In the genomic region with DNA sequence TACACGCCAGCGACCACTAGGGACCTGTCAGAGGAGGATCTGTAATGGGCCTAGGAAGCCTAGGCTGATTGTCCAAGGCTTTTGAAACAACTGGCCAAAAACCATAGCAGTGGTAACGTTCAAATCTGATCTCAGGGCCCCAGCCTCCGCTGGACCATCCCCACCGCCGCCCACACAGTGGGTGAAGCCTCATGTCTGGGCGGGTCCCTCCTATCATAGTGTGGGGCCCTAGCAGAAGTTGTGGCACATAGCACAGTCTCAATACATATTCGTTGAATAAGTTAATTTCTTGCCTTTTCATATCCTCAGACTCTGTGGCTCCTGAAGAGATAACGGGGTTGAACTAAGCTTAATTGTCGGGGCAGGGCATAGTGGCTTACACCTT, we compare ENCODE assay signal across 8 cellular contexts. TPM values are rescaled to one million over a fixed set of nuclear protein-coding genes. Genes with fewer than 3 reads are reported as not detected.
DNase-seq lines count a peak whose midpoint lies in the region; ATAC-seq and TF ChIP-seq lines count a peak whose summit lies in the region.

No MANE protein-coding gene starts in this region.

- no peak overlapping the region for H3K23ac ChIP-seq in neuronal stem cell (ENCODE audit: low read depth, low read length, poor library complexity)

- no peak overlapping the region for H4K91ac ChIP-seq in neuronal stem cell (ENCODE audit: low read depth, low read length, poor library complexity)

- peaks cover 40% of the 10 kb centered on the region for H3K27me3 Mint-ChIP-seq in endodermal cell (ENCODE audit: insufficient read depth)

- peak; percentile 64 for TF ChIP-seq CTCF in SK-N-SH (IDR thresholded peaks at IDR 0.05)
- peak; percentile 55 for TF ChIP-seq CTCF in PC-3 (conservative IDR thresholded peaks at IDR 0.05; ENCODE audit: low read depth, low read length)
- peak; percentile 82 for TF ChIP-seq CTCF in endodermal cell (conservative IDR thresholded peaks at IDR 0.05)

- H3K36me3 Mint-ChIP-seq in endodermal cell (ENCODE audit: low read depth): no peaks in the 10 kb centered on the region

- H3K4me1 ChIP-seq in SK-N-SH (ENCODE audit: control insufficient read depth in 1 of 2, insufficient read depth in 2 of 2, low read depth in 1 of 2, low read length in 1 of 2): peaks cover 5 to 9% of the 10 kb centered on the region in 2 experiments; a peak in 2 of 4 replicates
- peaks cover 6% of the 10 kb centered on the region; the same call in 1 of the 2 replicates for H3K4me1 ChIP-seq in PC-3 (ENCODE audit: insufficient read depth, low read length)
- H3K4me1 ChIP-seq in endodermal cell (ENCODE audit: control insufficient read depth, insufficient read depth, low read length): peaks cover 4% of the 10 kb centered on the region
- peaks cover 16% of the 10 kb centered on the region in 2 donors for H3K4me1 ChIP-seq in neuronal stem cell (ENCODE audit: control insufficient read depth in 2 of 2, insufficient read depth in 1 of 2, low read depth in 1 of 2, low read length in 2 of 2)

- no peak for ATAC-seq in SK-N-SH treated with all-trans-retinoic acid at 6 μM for 48 hours
- no peak for ATAC-seq in PC-3

- H3K4me1 Mint-ChIP-seq in endodermal cell: peaks cover 5% of the 10 kb centered on the region

- H3K36me3 ChIP-seq in SK-N-SH (replicated peaks in 1 of 2; ENCODE audit: control insufficient read depth in 1 of 2, insufficient read depth in 2 of 2, low read length in 1 of 2) (peaks cover 0 to 4% of the 10 kb centered on the region in 2 experiments), PC-3 (ENCODE audit: low read depth, low read length) (no peaks in the 10 kb centered on the region; the same call in 1 of the 2 replicates), endodermal cell (ENCODE audit: control insufficient read depth, insufficient read depth, low read length) (no peaks in the 10 kb centered on the region), neuronal stem cell (replicated peaks in 1 of 2; ENCODE audit: control insufficient read depth in 2 of 2, insufficient read depth in 2 of 2, low read length in 2 of 2) (no peaks in the 10 kb centered on the region)

- H3K18ac ChIP-seq in neuronal stem cell (ENCODE audit: low read length): no peak overlapping the region

- TF ChIP-seq RAD21 in SK-N-SH (IDR thresholded peaks at IDR 0.05; ENCODE audit: low read length): peak; percentile 79; the same call in 1 of the 2 replicates

- no peaks in the 10 kb centered on the region for H3K9me3 ChIP-seq in SK-N-SH
- H3K9me3 ChIP-seq in PC-3 (ENCODE audit: low read length): no peaks in the 10 kb centered on the region
- H3K9me3 ChIP-seq in endodermal cell (ENCODE audit: control insufficient read depth, low read length): no peaks in the 10 kb centered on the region
- peaks cover 3 to 4% of the 10 kb centered on the region in 2 donors for H3K9me3 ChIP-seq in neuronal stem cell (replicated peaks in 1 of 2; ENCODE audit: control insufficient read depth in 2 of 2, insufficient read depth in 1 of 2, low read depth in 1 of 2, low read length in 2 of 2)

- H3K27ac Mint-ChIP-seq in endodermal cell: no peak overlapping the region

- peak overlapping the region in 1 of 2 experiments; percentile 31; a peak in 1 of 4 replicates for H3K27ac ChIP-seq in SK-N-SH (ENCODE audit: low read depth in 2 of 2, low read length in 1 of 2)
- no peak overlapping the region for H3K27ac ChIP-seq in PC-3 (ENCODE audit: low read length)
- no peak overlapping the region for H3K27ac ChIP-seq in endodermal cell (ENCODE audit: low read depth, low read length)
- no peak overlapping the region for H3K27ac ChIP-seq in neuronal stem cell (replicated peaks; ENCODE audit: low read length)

- 16% methylated on average over 10 of the region's 10 CpGs for WGBS in SK-N-SH (ENCODE audit: low lambda C conversion rate)
- 27 to 39% methylated on average over 7 to 10 of the region's 10 CpGs for WGBS in endodermal cell (ENCODE audit: insufficient coverage in 1 of 2, insufficient read length in 1 of 2), 2 experiments
- no CpG with 5 or more reads among the region's 10 CpGs for WGBS in neuronal stem cell (ENCODE audit: extremely low coverage in 2 of 2, insufficient read length in 2 of 2, insufficient replicate concordance in 1 of 2), 2 donors

- CTCF ChIA-PET in SK-N-SH (lab: Yijun Ruan, JAX) (interaction anchor here (0.5 to 8.6 kb wide), 11 partner anchors 9 to 458 kb away, joined by 3 to 197 read pairs (median 5); partner anchors contain the start of genes HIC1 and OVCA2), PC-3 (lab: Charles Lee) (no interaction called here)

- BruUV-seq in PC-3 (replicated peaks; lab: Mats Ljungman, UMichigan): no TSS peak

- H3F3A ChIP-seq in SK-N-SH (replicated peaks; ENCODE audit: insufficient read depth) (no peaks in the 10 kb centered on the region), PC-3 (ENCODE audit: low read length, unreplicated experiment) (no peaks in the 10 kb centered on the region)

- no peak overlapping the region for H2BK12ac ChIP-seq in neuronal stem cell (ENCODE audit: low read length)

- H3K9me3 Mint-ChIP-seq in endodermal cell: peaks cover 4% of the 10 kb centered on the region

- H3K9ac ChIP-seq in SK-N-SH (peak overlapping the region; percentile 86), PC-3 (ENCODE audit: low read length) (peak overlapping the region; percentile 93; the same call in 1 of the 2 replicates), endodermal cell (ENCODE audit: extremely low read depth, low read length, poor library complexity, severe bottlenecking) (no peak overlapping the region), neuronal stem cell (ENCODE audit: low read depth, low read length, poor library complexity) (peak overlapping the region; percentile 45)

- no peak overlapping the region for H3K14ac ChIP-seq in neuronal stem cell (ENCODE audit: low read length)

- H3K79me2 ChIP-seq in SK-N-SH (ENCODE audit: insufficient read depth) (peaks cover 22% of the 10 kb centered on the region), PC-3 (ENCODE audit: low read length) (peaks cover 24% of the 10 kb centered on the region)

- H3K27me3 ChIP-seq in SK-N-SH (ENCODE audit: insufficient read depth) (peaks cover 1% of the 10 kb centered on the region; the same call in 1 of the 2 replicates), PC-3 (ENCODE audit: low read length) (no peaks in the 10 kb centered on the region), endodermal cell (ENCODE audit: control insufficient read depth, insufficient read depth, low read length, poor library complexity, severe bottlenecking) (no peaks in the 10 kb centered on the region), neuronal stem cell (ENCODE audit: control insufficient read depth in 3 of 3, insufficient read depth in 3 of 3, low read depth in 1 of 3, low read length in 3 of 3) (peaks cover 0 to 35% (median 28%) of the 10 kb centered on the region in 3 experiments)

- no peak overlapping the region for H4K8ac ChIP-seq in neuronal stem cell (ENCODE audit: low read depth, low read length)

- POLR2A ChIA-PET in SK-N-SH (lab: Yijun Ruan, JAX): interaction anchor here (1.3 kb wide), 1 partner anchor 10 kb away, joined by 4 read pairs; no protein-coding TSS in a partner anchor
- POLR2A ChIA-PET in PC-3 (lab: Charles Lee; ENCODE audit: unreplicated experiment): no interaction called here

- no peak overlapping the region for H2BK15ac ChIP-seq in neuronal stem cell (ENCODE audit: low read length)

- peak overlapping the region; percentile 94 for H3K4me3 Mint-ChIP-seq in endodermal cell

- H3K9me2 ChIP-seq in SK-N-SH (no peaks in the 10 kb centered on the region), PC-3 (replicated peaks; ENCODE audit: low read length) (no peaks in the 10 kb centered on the region)

- peak overlapping the region; percentile 99 to 100 for H3K4me3 ChIP-seq in SK-N-SH (ENCODE audit: low read depth in 2 of 2, low read length in 1 of 2)
- peak overlapping the region; percentile 92 for H3K4me3 ChIP-seq in PC-3 (ENCODE audit: low read length)
- H3K4me3 ChIP-seq in endodermal cell (ENCODE audit: low read length): peak overlapping the region; percentile 97
- peak overlapping the region; percentile 86 to 97 for H3K4me3 ChIP-seq in neuronal stem cell (ENCODE audit: low read length in 2 of 2)

- H3K79me1 ChIP-seq in neuronal stem cell (ENCODE audit: low read depth, low read length): peaks cover 6% of the 10 kb centered on the region

- H3K4ac ChIP-seq in neuronal stem cell (ENCODE audit: low read length): no peak overlapping the region

- H3K4me2 ChIP-seq in SK-N-SH (peak overlapping the region; percentile 90), PC-3 (ENCODE audit: low read length) (peak overlapping the region; percentile 90), neuronal stem cell (ENCODE audit: insufficient read depth, low read length, poor library complexity, severe bottlenecking) (peak overlapping the region; percentile 99)

- intact Hi-C loops in PC-3 (cut with micrococcal nuclease): no loop called here

- H2AFZ ChIP-seq in SK-N-SH (ENCODE audit: low read depth): peak overlapping the region; percentile 4; the same call in 1 of the 2 replicates
- no peak overlapping the region for H2AFZ ChIP-seq in PC-3 (ENCODE audit: low read length)
- peak overlapping the region; percentile 88 for H2AFZ ChIP-seq in neuronal stem cell (ENCODE audit: low read length)

- no peak for TF ChIP-seq EP300 in SK-N-SH (IDR thresholded peaks at IDR 0.05; ENCODE audit: borderline replicate concordance in 1 of 2, low read depth in 1 of 2, low read length in 1 of 2)

- no peaks in the 10 kb centered on the region for H4K20me1 ChIP-seq in SK-N-SH (ENCODE audit: insufficient read depth)
- no peaks in the 10 kb centered on the region for H4K20me1 ChIP-seq in PC-3 (ENCODE audit: low read length)

- no peak overlapping the region for H2BK120ac ChIP-seq in neuronal stem cell (ENCODE audit: low read depth, low read length)

- no peak overlapping the region for H2BK5ac ChIP-seq in neuronal stem cell (ENCODE audit: low read length)

- no peak overlapping the region for H2AK5ac ChIP-seq in neuronal stem cell (ENCODE audit: low read depth, low read length)

- DNase-seq in SK-N-SH: no peak
- no peak for DNase-seq in PC-3
- DNase-seq in endodermal cell: peak; percentile 93
- peak; percentile 61 for DNase-seq in neuronal stem cell (ENCODE audit: low spot score)
- DNase-seq in mucosa of gallbladder (ENCODE audit: low spot score): no peak
- DNase-seq in occipital lobe (lab: John Stamatoyannopoulos, UW): no peak
- DNase-seq in NCI-H524 treated with DMSO at 0.1 percent for 48 hours (lab: John Stamatoyannopoulos, UW): no peak

RNA-seq across cellular contexts. Expression of gene DPH1, which starts 0.8 kb away (rescaled TPM):
- polyA plus RNA-seq in SK-N-SH (2012; rRNA removed): 36.2 and 39.5 TPM in 2 replicates
- polyA plus RNA-seq in SK-N-SH (2012; cell fraction: cytosol; rRNA removed): 10.0 and 16.0 TPM in 2 replicates
- 149 and 180 TPM in 2 replicates for polyA plus RNA-seq in SK-N-SH (2012; cell fraction: nucleus; rRNA removed)
- total RNA-seq in PC-3 (2014; rRNA removed) (47.9 and 57.4 TPM in 2 replicates), endodermal cell (10 to 100 TPM; 31.1 to 48.3 TPM), mucosa of gallbladder (51.5 TPM), occipital lobe (20.7 TPM)
- 34.4 TPM for polyA plus RNA-seq in endodermal cell (2013, experiment 1 of 2)
- polyA plus RNA-seq in endodermal cell (2013, experiment 2 of 2): 26.5 TPM
- 19.6 TPM for polyA plus RNA-seq in neuronal stem cell (2013, experiment 1 of 2)
- polyA plus RNA-seq in neuronal stem cell (2013, experiment 2 of 2): 18.0 TPM

RNA-seq across cellular contexts. Expression of gene RTN4RL1, which starts 5.6 kb away (rescaled TPM):
- polyA plus RNA-seq in SK-N-SH (2012; rRNA removed): 0.07 TPM in 1 of 2 replicates, not detected in the other
- 0.01 and 0.03 TPM in 2 replicates for polyA plus RNA-seq in SK-N-SH (2012; cell fraction: cytosol; rRNA removed)
- polyA plus RNA-seq in SK-N-SH (2012; cell fraction: nucleus; rRNA removed): 0.02 and 0.04 TPM in 2 replicates
- total RNA-seq in PC-3 (2014; rRNA removed) (6.9 and 7.9 TPM in 2 replicates), endodermal cell (10 to 100 TPM; 18.2 to 19.6 TPM), mucosa of gallbladder (9.3 TPM), occipital lobe (25.0 TPM)
- 5.4 TPM for polyA plus RNA-seq in endodermal cell (2013, experiment 1 of 2)
- 7.7 TPM for polyA plus RNA-seq in endodermal cell (2013, experiment 2 of 2)
- polyA plus RNA-seq in neuronal stem cell (2013, experiment 1 of 2): 4.0 TPM
- 3.9 TPM for polyA plus RNA-seq in neuronal stem cell (2013, experiment 2 of 2)

RNA-seq across cellular contexts. Expression of gene OVCA2, which starts 11.1 kb away (rescaled TPM):
- polyA plus RNA-seq in SK-N-SH (2012; rRNA removed): 58.1 and 59.2 TPM in 2 replicates
- 39.2 and 51.0 TPM in 2 replicates for polyA plus RNA-seq in SK-N-SH (2012; cell fraction: cytosol; rRNA removed)
- 34.5 and 38.7 TPM in 2 replicates for polyA plus RNA-seq in SK-N-SH (2012; cell fraction: nucleus; rRNA removed)
- total RNA-seq in PC-3 (2014; rRNA removed) (45.7 and 58.6 TPM in 2 replicates), endodermal cell (10 to 100 TPM; 19.8 to 27.5 TPM), mucosa of gallbladder (31.8 TPM), occipital lobe (15.8 TPM)
- 24.3 TPM for polyA plus RNA-seq in endodermal cell (2013, experiment 1 of 2)
- 24.8 TPM for polyA plus RNA-seq in endodermal cell (2013, experiment 2 of 2)
- 13.9 TPM for polyA plus RNA-seq in neuronal stem cell (2013, experiment 1 of 2)
- 14.2 TPM for polyA plus RNA-seq in neuronal stem cell (2013, experiment 2 of 2)

RNA-seq across cellular contexts. Expression of gene HIC1, which starts 24.1 kb away (rescaled TPM):
- polyA plus RNA-seq in SK-N-SH (2012; rRNA removed): 3.8 and 6.4 TPM in 2 replicates
- polyA plus RNA-seq in SK-N-SH (2012; cell fraction: cytosol; rRNA removed): 2.1 and 3.1 TPM in 2 replicates
- 13.7 and 15.5 TPM in 2 replicates for polyA plus RNA-seq in SK-N-SH (2012; cell fraction: nucleus; rRNA removed)
- 2.0 and 4.4 TPM in 2 replicates for total RNA-seq in PC-3 (2014; rRNA removed)
- total RNA-seq in endodermal cell: under 1 TPM; 0.13 to 0.57 TPM
- polyA plus RNA-seq in endodermal cell (2013, experiment 1 of 2): 0.64 TPM
- 0.21 TPM for polyA plus RNA-seq in endodermal cell (2013, experiment 2 of 2)
- polyA plus RNA-seq in neuronal stem cell (2013, experiment 1 of 2): 0.08 TPM
- 0.04 TPM for polyA plus RNA-seq in neuronal stem cell (2013, experiment 2 of 2)
- 20.8 TPM for total RNA-seq in mucosa of gallbladder
- total RNA-seq in occipital lobe: 3.1 TPM

Comparison
In these comparisons a context has a peak if more than half of its experiments do, and no peak if none do; other contexts are left out.
1. DNase-seq: peak in endodermal cell (single experiment) and neuronal stem cell (single experiment); none in SK-N-SH (single experiment), PC-3 (single experiment), mucosa of gallbladder (single experiment), occipital lobe (single experiment) and NCI-H524 treated with DMSO at 0.1 percent for 48 hours (single experiment).
2. Peak in every context shown above with its lines, with median percentiles within 50 percentile points of each other: H3K4me2 ChIP-seq, H3K4me3 ChIP-seq and CTCF ChIP-seq.